35 cellular contexts compared by ENCODE assay signal in genomic region chr6:95128439-95128838, GRCh38.
"Had no signal": no experiment of that assay in that cellular context is flagged by ENCODE, and none has a peak within 500 bp of the region (broad histone marks: within the 10 kb centered on the region; RNA-seq: fewer than 3 reads in every experiment).

No MANE protein-coding gene starts in this region.

- H3K9ac ChIP-seq: KMS-11 had no signal

- H3K4me3 ChIP-seq: MG63 had no signal

- H3K27ac ChIP-seq: KMS-11 had no signal

- H3K9me3 ChIP-seq: MG63 had no signal

- H3K36me3 ChIP-seq: MG63 had no signal

- DNase-seq: Karpas-422, Kasumi-1, MG63, MV-4-11, NCI-H1048, NCI-H1092, NCI-H1092 treated with DMSO at 0.1 percent for 48 hours, NCI-H1105, NCI-H1105 treated with DMSO at 0.1 percent for 48 hours, NCI-H1417, NCI-H1417 treated with DMSO at 0.1 percent for 48 hours, NCI-H1436, NCI-H1436 treated with DMSO at 0.1 percent for 48 hours, NCI-H146, NCI-H1694, NCI-H1694 treated with DMSO at 0.1 percent for 48 hours, NCI-H187, NCI-H187 treated with DMSO at 0.1 percent for 48 hours, NCI-H1930, NCI-H2029, NCI-H2029 treated with DMSO at 0.1 percent for 48 hours, NCI-H2081, NCI-H2081 treated with DMSO at 0.1 percent for 48 hours, NCI-H2107, NCI-H2171, NCI-H2171 treated with DMSO at 0.1 percent for 48 hours, NCI-H2227 treated with DMSO at 0.1 percent for 48 hours, NCI-H226, NCI-H345, NCI-H446, NCI-H446 treated with DMSO at 0.1 percent for 48 hours, NCI-H510A, NCI-H510A treated with DMSO at 0.1 percent for 48 hours, NCI-H524 had no signal

- H3K27me3 ChIP-seq: MG63 had no signal

- H3K4me2 ChIP-seq: KMS-11 had no signal
